Comparison of ENCODE assay signal across 2 cellular contexts in the genomic region with DNA sequence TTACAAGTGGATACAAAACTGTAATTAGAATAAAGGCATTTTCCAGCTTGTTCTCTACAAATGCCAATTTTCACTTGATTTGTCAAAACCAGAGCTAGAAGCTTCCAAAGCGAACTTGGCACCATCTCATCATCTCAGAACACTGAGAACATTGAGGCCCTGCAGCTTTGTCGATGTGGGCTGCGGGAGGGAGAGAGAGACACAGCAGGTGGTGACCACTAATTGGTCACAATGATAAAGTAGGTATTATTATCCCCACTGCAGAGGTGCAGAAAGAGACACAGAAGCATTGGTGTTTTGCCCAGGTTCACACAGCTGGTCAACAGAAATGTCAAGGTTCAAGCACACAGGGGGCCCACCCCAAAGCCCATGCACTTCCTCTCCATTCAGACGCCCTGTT.
TF ChIP-seq lines count a peak whose summit lies in the region.

No MANE protein-coding gene starts in this region.

TF ChIP-seq in HEK293T, 16 proteins besides CTCF, POLR2A, EP300 and RAD21 (continued from another document):
- TF ChIP-seq ARNT (IDR thresholded peaks at IDR 0.05) (no peak), L3MBTL2 (conservative IDR thresholded peaks at IDR 0.05) (no peak), CTBP1 (IDR thresholded peaks at IDR 0.05; ENCODE audit: borderline replicate concordance) (no peak), SUZ12 (IDR thresholded peaks at IDR 0.05) (no peak), FOXA1 (IDR thresholded peaks at IDR 0.05) (no peak), FOXM1 (IDR thresholded peaks at IDR 0.05; ENCODE audit: borderline replicate concordance) (no peak)
- TF ChIP-seq, protein P1, sequence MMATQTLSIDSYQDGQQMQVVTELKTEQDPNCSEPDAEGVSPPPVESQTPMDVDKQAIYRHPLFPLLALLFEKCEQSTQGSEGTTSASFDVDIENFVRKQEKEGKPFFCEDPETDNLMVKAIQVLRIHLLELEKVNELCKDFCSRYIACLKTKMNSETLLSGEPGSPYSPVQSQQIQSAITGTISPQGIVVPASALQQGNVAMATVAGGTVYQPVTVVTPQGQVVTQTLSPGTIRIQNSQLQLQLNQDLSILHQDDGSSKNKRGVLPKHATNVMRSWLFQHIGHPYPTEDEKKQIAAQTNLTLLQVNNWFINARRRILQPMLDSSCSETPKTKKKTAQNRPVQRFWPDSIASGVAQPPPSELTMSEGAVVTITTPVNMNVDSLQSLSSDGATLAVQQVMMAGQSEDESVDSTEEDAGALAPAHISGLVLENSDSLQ (IDR thresholded peaks at IDR 0.05), result no peak

TF ChIP-seq in H1, 55 proteins besides CTCF, POLR2A, EP300 and RAD21:
- TF ChIP-seq, protein P2, sequence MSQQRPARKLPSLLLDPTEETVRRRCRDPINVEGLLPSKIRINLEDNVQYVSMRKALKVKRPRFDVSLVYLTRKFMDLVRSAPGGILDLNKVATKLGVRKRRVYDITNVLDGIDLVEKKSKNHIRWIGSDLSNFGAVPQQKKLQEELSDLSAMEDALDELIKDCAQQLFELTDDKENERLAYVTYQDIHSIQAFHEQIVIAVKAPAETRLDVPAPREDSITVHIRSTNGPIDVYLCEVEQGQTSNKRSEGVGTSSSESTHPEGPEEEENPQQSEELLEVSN (IDR thresholded peaks at IDR 0.05), result no peak
- TF ChIP-seq TBP (IDR thresholded peaks at IDR 0.05; ENCODE audit: low read depth, low read length), result no peak
- TF ChIP-seq POLR2AphosphoS5 (IDR thresholded peaks at IDR 0.05; ENCODE audit: low read depth, low read length), result no peak
- no peak for TF ChIP-seq NANOG (IDR thresholded peaks at IDR 0.05; ENCODE audit: insufficient read depth, low read depth, low read length, poor library complexity, severe bottlenecking)
- TF ChIP-seq TCF12 (IDR thresholded peaks at IDR 0.05; ENCODE audit: low read depth, low read length), result no peak
- no peak for TF ChIP-seq FOSL1 (IDR thresholded peaks at IDR 0.05; ENCODE audit: insufficient read depth, low read depth, low read length)
- no peak for TF ChIP-seq BRCA1 (IDR thresholded peaks at IDR 0.05; ENCODE audit: low read depth, low read length)
- no peak for TF ChIP-seq EGR1 (IDR thresholded peaks at IDR 0.05; ENCODE audit: borderline replicate concordance, low read depth, low read length)
- TF ChIP-seq SIX5 (IDR thresholded peaks at IDR 0.05; ENCODE audit: low read depth, low read length), result no peak
- no peak for TF ChIP-seq KDM4A (IDR thresholded peaks at IDR 0.05; ENCODE audit: low read depth, low read length, severe bottlenecking)
- TF ChIP-seq TEAD4 (IDR thresholded peaks at IDR 0.05; ENCODE audit: low read depth, low read length), result no peak
- no peak for TF ChIP-seq CBX5 (IDR thresholded peaks at IDR 0.05; ENCODE audit: low read depth, low read length)
- no peak for TF ChIP-seq KDM1A (IDR thresholded peaks at IDR 0.05; ENCODE audit: borderline replicate concordance, low read length)
- TF ChIP-seq RXRA (IDR thresholded peaks at IDR 0.05; ENCODE audit: insufficient read depth, low read depth, low read length), result no peak
- TF ChIP-seq CBX8 (IDR thresholded peaks at IDR 0.05; ENCODE audit: borderline replicate concordance, low read depth, low read length), result no peak
- no peak for TF ChIP-seq CTBP2 (IDR thresholded peaks at IDR 0.05; ENCODE audit: borderline replicate concordance, insufficient read depth, insufficient read length, low read length)
- no peak for TF ChIP-seq ZNF274 (IDR thresholded peaks at IDR 0.05; ENCODE audit: borderline replicate concordance, extremely low read depth, low read length)
- no peak for TF ChIP-seq SIN3A (conservative IDR thresholded peaks at IDR 0.05 in 1 of 2, IDR thresholded peaks at IDR 0.05 in 1 of 2; ENCODE audit: low read depth in 1 of 2, low read length in 2 of 2)
